8 cellular contexts compared by ENCODE assay signal in genomic region chr16:70331588-70332358, GRCh38. TPM values are rescaled to one million over a fixed set of nuclear protein-coding genes. Genes with fewer than 3 reads are reported as not detected.
DNase-seq lines count a peak whose midpoint lies in the region; ATAC-seq, FAIRE-seq and TF ChIP-seq lines count a peak whose summit lies in the region.

No MANE protein-coding gene starts in this region.

- H3K4me1 ChIP-seq in adrenal gland (replicated peaks in 1 of 2), result no peaks in the 10 kb centered on the region

- H3K27me3 ChIP-seq in AG04450 (ENCODE audit: control insufficient read depth, insufficient read depth, low read length) (no peaks in the 10 kb centered on the region), adrenal gland (no peaks in the 10 kb centered on the region)

- peak; percentile 48 for FAIRE-seq in GM18507 (lab: Jason Lieb, UNC)

- TF ChIP-seq CTCF in AG04450 (IDR thresholded peaks at IDR 0.05; ENCODE audit: low read depth, low read length) (peak; percentile 50), adrenal gland (IDR thresholded peaks at IDR 0.05) (peak; percentile 16 to 52 (median 39))

- CTCF ChIA-PET in AG04450 (lab: Charles Lee), result interaction anchor here (0.6 to 1.9 kb wide), 2 partner anchors 114 to 322 kb away, joined by 4 to 8 read pairs; no protein-coding TSS in a partner anchor

- H3K4me3 ChIP-seq in AG04450 (ENCODE audit: low read depth, low read length) (no peak overlapping the region), adrenal gland (no peak overlapping the region)

- 64 to 80% (median 68%) methylated on average over 9 of the region's 9 CpGs for WGBS in adrenal gland, 4 donors

- H3K36me3 ChIP-seq in adrenal gland (replicated peaks in 1 of 2), result peaks cover 0 to 84% of the 10 kb centered on the region in 2 donors

- POLR2A ChIA-PET in AG04450 (lab: Yijun Ruan, JAX), result no interaction called here

- no peak overlapping the region for H3K27ac ChIP-seq in AG04450 (ENCODE audit: low read depth, low read length)
- H3K27ac ChIP-seq in adrenal gland, result no peak overlapping the region

- TF ChIP-seq POLR2A in adrenal gland (IDR thresholded peaks at IDR 0.05), result no peak

- DNase-seq in AG04450 (ENCODE audit: low read depth, low spot score), result no peak
- DNase-seq in GM18507 (ENCODE audit: extremely low spot score, insufficient read length, low read depth), result no peak
- no peak for DNase-seq in adrenal gland
- DNase-seq in left kidney (ENCODE audit: low read depth, low spot score), result peak; percentile 7
- no peak for DNase-seq in NOMO-1 treated with DMSO at 0.1 percent for 48 hours (lab: John Stamatoyannopoulos, UW; ENCODE audit: unreplicated experiment)
- DNase-seq in COLO668 (lab: John Stamatoyannopoulos, UW; ENCODE audit: unreplicated experiment), result no peak

- ATAC-seq in HG02885 (IDR thresholded peaks at IDR 0.05; ENCODE audit: poor library complexity, unreplicated experiment) (no peak), GM18498 (IDR thresholded peaks at IDR 0.05; ENCODE audit: unreplicated experiment) (no peak)

- intact Hi-C loops in adrenal gland (cut with DNase I), result no loop called here

- H3K9me3 ChIP-seq in AG04450 (ENCODE audit: control insufficient read depth, insufficient read depth, low read length) (no peaks in the 10 kb centered on the region), adrenal gland (replicated peaks in 1 of 3) (no peaks in the 10 kb centered on the region)

RNA-seq across cellular contexts. Expression of gene DDX19A, which starts 14.9 kb away (rescaled TPM):
- 43.5 and 44.6 TPM in 2 replicates for polyA plus RNA-seq in AG04450 (2011; rRNA removed)
- 42.7 and 46.1 TPM in 2 replicates for polyA minus RNA-seq in AG04450 (2011; rRNA and poly(A)+ RNA removed)
- total RNA-seq in adrenal gland, result 10 to 100 TPM; 31.1 to 64.8 (median 42.3) TPM
- 10 to 100 TPM; 14.6 to 55.5 (median 14.9) TPM for polyA plus RNA-seq in adrenal gland

RNA-seq across cellular contexts. Expression of gene DDX19B, which starts 32.8 kb away (rescaled TPM):
- 36.5 and 41.9 TPM in 2 replicates for polyA plus RNA-seq in AG04450 (2011; rRNA removed)
- polyA minus RNA-seq in AG04450 (2011; rRNA and poly(A)+ RNA removed), result 14.3 and 18.4 TPM in 2 replicates
- total RNA-seq in adrenal gland, result 10 to 100 TPM; 22.1 to 45.7 (median 31.3) TPM
- polyA plus RNA-seq in adrenal gland, result 10 to 100 TPM; 26.0 to 55.7 (median 35.9) TPM

RNA-seq across cellular contexts. Expression of gene AARS1, which starts 42.5 kb away (rescaled TPM):
- polyA plus RNA-seq in AG04450 (2011; rRNA removed) (221 and 223 TPM in 2 replicates), adrenal gland (100 to 1,000 TPM in 1 of 3 donors, 10 to 100 TPM in 2; 31.2 to 110 (median 38.7) TPM)
- 257 and 286 TPM in 2 replicates for polyA minus RNA-seq in AG04450 (2011; rRNA and poly(A)+ RNA removed)
- 100 to 1,000 TPM in 3 of 8 donors, 10 to 100 TPM in 5; 82.4 to 120 (median 95.4) TPM for total RNA-seq in adrenal gland
